ENCODE assay signal across 26 cellular contexts in the genomic region with DNA sequence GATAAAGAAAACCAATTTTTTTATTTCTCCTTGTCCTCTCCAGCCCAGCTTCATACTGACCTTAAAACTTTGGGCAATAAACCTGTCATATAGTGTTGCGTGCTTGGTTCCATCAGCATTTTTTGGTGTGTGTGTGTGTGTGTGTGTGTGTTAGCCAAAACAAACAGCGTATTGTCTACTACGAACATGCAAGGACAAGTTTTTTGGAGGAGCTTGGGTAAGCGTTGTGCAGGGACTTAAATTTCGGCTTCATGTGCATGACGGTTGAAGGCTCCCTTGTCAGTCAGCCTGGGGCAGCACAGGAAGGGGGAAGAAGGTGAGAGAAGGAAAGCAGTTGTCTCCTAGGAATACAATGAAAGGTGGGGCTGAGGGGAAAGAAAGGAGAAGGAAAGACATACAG.
"Had no signal": no experiment of that assay in that cellular context is flagged by ENCODE, and none has a peak within 500 bp of the region (broad histone marks: within the 10 kb centered on the region; RNA-seq: fewer than 3 reads in every experiment).

No MANE protein-coding gene starts in this region.

- H3K4me1 Mint-ChIP-seq: immature natural killer cell; memory B cell; naive thymus-derived CD8-positive, alpha-beta T cell; nephron; neural crest cell; stimulated activated memory B cell treated with anti-CD40 and anti-IgM and Interleukin-4, amounts not matched to agents 10 μg/mL and 1 μg/mL and 100 μg/mL, for 72 hours; stimulated activated naive CD8-positive, alpha-beta T cell treated with anti-CD3 and anti-CD28 coated beads, Interleukin-15, amount 100 ng/mL, for 72 hours had no signal

- H3K4me1 ChIP-seq: left ventricle myocardium inferior, pancreas, right atrium auricular region, right lobe of liver, tibial nerve, uterus had no signal

- H3K36me3 Mint-ChIP-seq: immature natural killer cell; memory B cell; stimulated activated memory B cell treated with anti-CD40 and anti-IgM and Interleukin-4, amounts not matched to agents 10 μg/mL and 1 μg/mL and 100 μg/mL, for 72 hours; type B pancreatic cell had no signal

- H3K4me3 Mint-ChIP-seq: immature natural killer cell; memory B cell; naive thymus-derived CD8-positive, alpha-beta T cell; nephron; neural crest cell; stimulated activated memory B cell treated with anti-CD40 and anti-IgM and Interleukin-4, amounts not matched to agents 10 μg/mL and 1 μg/mL and 100 μg/mL, for 72 hours; stimulated activated naive CD8-positive, alpha-beta T cell treated with anti-CD3 and anti-CD28 coated beads, Interleukin-15, amount 100 ng/mL, for 72 hours; type B pancreatic cell had no signal

- DNase-seq: hypothalamus; immature natural killer cell; kidney; left ventricle myocardium inferior; naive thymus-derived CD8-positive, alpha-beta T cell; nucleus accumbens; pancreas; right lobe of liver; stimulated activated CD4-positive, alpha-beta T cell treated with anti-CD3 and anti-CD28 coated beads, Interleukin-1b, Interleukin-23, amount 100 ng/mL, for 48 hours; stimulated activated CD4-positive, alpha-beta T cell treated with anti-CD3 and anti-CD28 coated beads, Interleukin-2, amount 100 ng/mL, for 48 hours; stimulated activated CD4-positive, alpha-beta T cell treated with anti-CD3 and anti-CD28 coated beads, Interleukin-4, amount 100 ng/mL, for 4 hours; stimulated activated CD8-positive, alpha-beta memory T cell treated with anti-CD3 and anti-CD28 coated beads, Interleukin-4, amount 100 ng/mL, for 48 hours; stimulated activated naive CD4-positive, alpha-beta T cell treated with Interleukin-2 at 50 U/mL for 16 hours; stimulated activated naive CD8-positive, alpha-beta T cell treated with anti-CD3 and anti-CD28 coated beads, Interleukin-15, amount 100 ng/mL, for 72 hours; substantia nigra; uterus had no signal

- H3K36me3 ChIP-seq: left ventricle myocardium inferior, pancreas, right atrium auricular region, right lobe of liver, tibial nerve, uterus had no signal

- H3K27me3 ChIP-seq: pancreas, right atrium auricular region, right lobe of liver, tibial nerve, uterus had no signal

- H3K27me3 Mint-ChIP-seq: stimulated activated memory B cell treated with anti-CD40 and anti-IgM and Interleukin-4, amounts not matched to agents 10 μg/mL and 1 μg/mL and 100 μg/mL, for 72 hours had no signal

- H3K9me3 Mint-ChIP-seq: type B pancreatic cell had no signal

- FAIRE-seq: islet of Langerhans, kidney, pancreas had no signal

- ATAC-seq: naive thymus-derived CD8-positive, alpha-beta T cell; pancreas; right lobe of liver; stimulated activated memory B cell treated with anti-CD40 and anti-IgM and Interleukin-4, amounts not matched to agents 10 μg/mL and 1 μg/mL and 100 μg/mL, for 72 hours; stimulated activated naive CD8-positive, alpha-beta T cell treated with anti-CD3 and anti-CD28 coated beads, Interleukin-15, amount 100 ng/mL, for 72 hours had no signal

- H3K4me2 ChIP-seq: smooth muscle cell had no signal

- H3K4me3 ChIP-seq: left ventricle myocardium inferior, lung, pancreas, right atrium auricular region, right lobe of liver, smooth muscle cell, tibial nerve, uterus had no signal

- H3K9me3 ChIP-seq: pancreas, right lobe of liver had no signal

- H3K27ac Mint-ChIP-seq: immature natural killer cell; memory B cell; naive thymus-derived CD8-positive, alpha-beta T cell; nephron; stimulated activated memory B cell treated with anti-CD40 and anti-IgM and Interleukin-4, amounts not matched to agents 10 μg/mL and 1 μg/mL and 100 μg/mL, for 72 hours; stimulated activated naive CD8-positive, alpha-beta T cell treated with anti-CD3 and anti-CD28 coated beads, Interleukin-15, amount 100 ng/mL, for 72 hours; type B pancreatic cell had no signal

- H3K27ac ChIP-seq: left ventricle myocardium inferior, pancreas, right atrium auricular region, right lobe of liver, tibial nerve, uterus had no signal
